ENCODE assay signal across 13 cellular contexts in the genomic region with DNA sequence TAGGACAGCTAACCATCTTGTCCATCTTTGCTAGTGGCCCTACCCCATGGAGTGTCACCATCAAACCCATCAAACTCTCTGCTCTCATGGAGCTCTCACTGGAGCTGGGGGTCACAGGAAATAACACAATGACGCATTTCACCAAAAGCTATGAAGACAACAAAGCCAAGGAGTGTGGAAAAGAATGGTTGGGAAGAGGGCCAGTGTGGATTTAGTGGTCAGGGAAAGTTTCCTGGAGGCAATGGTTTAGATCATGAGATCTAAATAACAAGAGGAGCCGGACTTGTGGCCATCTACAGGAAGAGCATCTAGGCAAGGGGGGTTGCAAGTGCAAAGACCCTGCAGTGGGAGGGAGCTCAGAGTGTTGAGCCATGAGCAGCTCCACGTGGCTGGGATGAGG.
"Had no signal": no experiment of that assay in that cellular context is flagged by ENCODE, and none has a peak within 500 bp of the region (broad histone marks: within the 10 kb centered on the region; RNA-seq: fewer than 3 reads in every experiment).

No MANE protein-coding gene starts in this region.

- H3K27me3 ChIP-seq: colonic mucosa, ovary had no signal

- DNase-seq: activated B cell treated with CpG ODN at 0.5 μM for 24 hours; activated CD4-positive, alpha-beta T cell treated with anti-CD3 and anti-CD28 coated beads, Interleukin-2, amount 10 ng/mL, durations not matched to agents 7 days and 5 days; activated CD8-positive, alpha-beta memory T cell treated with anti-CD3 and anti-CD28 coated beads for 24 hours; activated naive CD4-positive, alpha-beta T cell treated with Interleukin-2 at 50 U/mL for 16 hours; caudate nucleus; colonic mucosa; effector CD8-positive, alpha-beta T cell; left lung; ovary; stimulated activated CD4-positive, alpha-beta T cell treated with anti-CD3 and anti-CD28 coated beads, Interleukin-15, amount 100 ng/mL, for 24 hours; stimulated activated CD4-positive, alpha-beta T cell treated with anti-CD3 and anti-CD28 coated beads, Interleukin-4, amount 100 ng/mL, for 24 hours had no signal

- ATAC-seq: gastroesophageal sphincter, left lung had no signal

- H3K36me3 ChIP-seq: colonic mucosa, gastroesophageal sphincter, left lung, ovary, thoracic aorta had no signal

- H3K9me3 ChIP-seq: colonic mucosa had no signal

- H3K27ac ChIP-seq: colonic mucosa, gastroesophageal sphincter, left lung, ovary, thoracic aorta had no signal

- H3K4me1 ChIP-seq: colonic mucosa, gastroesophageal sphincter, left lung had no signal

- H3K4me3 ChIP-seq: colonic mucosa, gastroesophageal sphincter, left lung, ovary, thoracic aorta had no signal
